1 cellular context compared by ENCODE assay signal in the genomic region with DNA sequence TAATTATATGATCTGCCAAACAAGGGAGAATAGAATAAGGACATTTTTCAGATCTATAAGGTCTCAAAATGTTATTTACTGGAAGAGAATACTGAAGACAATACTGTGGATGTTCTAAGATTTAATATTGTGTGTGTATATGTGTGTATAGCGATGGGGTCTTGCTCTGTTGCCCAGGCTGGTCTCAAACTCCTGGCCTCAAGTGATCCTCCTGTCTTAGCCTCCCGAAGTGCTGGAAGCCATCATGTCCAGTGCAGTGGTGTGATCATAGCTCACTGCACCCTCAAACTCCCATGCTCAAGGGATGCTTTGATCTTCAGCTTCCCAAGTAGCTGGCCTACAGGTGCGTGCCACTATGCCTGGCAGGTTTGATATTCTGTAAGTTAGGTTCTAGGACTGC.
A peak's percentile ranks its signal among the peaks of the same experiment; 100 is the strongest.
TF ChIP-seq lines count a peak whose summit lies in the region.

No MANE protein-coding gene starts in this region.

TF ChIP-seq in HepG2, 621 proteins besides CTCF, POLR2A, EP300 and RAD21:
- TF ChIP-seq, protein P1, sequence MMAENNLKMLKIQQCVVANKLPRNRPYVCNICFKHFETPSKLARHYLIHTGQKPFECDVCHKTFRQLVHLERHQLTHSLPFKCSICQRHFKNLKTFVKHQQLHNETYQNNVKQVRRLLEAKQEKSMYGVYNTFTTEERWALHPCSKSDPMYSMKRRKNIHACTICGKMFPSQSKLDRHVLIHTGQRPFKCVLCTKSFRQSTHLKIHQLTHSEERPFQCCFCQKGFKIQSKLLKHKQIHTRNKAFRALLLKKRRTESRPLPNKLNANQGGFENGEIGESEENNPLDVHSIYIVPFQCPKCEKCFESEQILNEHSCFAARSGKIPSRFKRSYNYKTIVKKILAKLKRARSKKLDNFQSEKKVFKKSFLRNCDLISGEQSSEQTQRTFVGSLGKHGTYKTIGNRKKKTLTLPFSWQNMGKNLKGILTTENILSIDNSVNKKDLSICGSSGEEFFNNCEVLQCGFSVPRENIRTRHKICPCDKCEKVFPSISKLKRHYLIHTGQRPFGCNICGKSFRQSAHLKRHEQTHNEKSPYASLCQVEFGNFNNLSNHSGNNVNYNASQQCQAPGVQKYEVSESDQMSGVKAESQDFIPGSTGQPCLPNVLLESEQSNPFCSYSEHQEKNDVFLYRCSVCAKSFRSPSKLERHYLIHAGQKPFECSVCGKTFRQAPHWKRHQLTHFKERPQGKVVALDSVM (CRISPR knock-in tag; IDR thresholded peaks at IDR 0.05), result peak; percentile 45; the same call in 1 of the 2 replicates
- peak; percentile 54 for TF ChIP-seq ZNF121 (CRISPR knock-in tag; IDR thresholded peaks at IDR 0.05)
- TF ChIP-seq SATB2 (CRISPR knock-in tag; IDR thresholded peaks at IDR 0.05), result no peak
